17 cellular contexts compared by ENCODE assay signal in the genomic region with DNA sequence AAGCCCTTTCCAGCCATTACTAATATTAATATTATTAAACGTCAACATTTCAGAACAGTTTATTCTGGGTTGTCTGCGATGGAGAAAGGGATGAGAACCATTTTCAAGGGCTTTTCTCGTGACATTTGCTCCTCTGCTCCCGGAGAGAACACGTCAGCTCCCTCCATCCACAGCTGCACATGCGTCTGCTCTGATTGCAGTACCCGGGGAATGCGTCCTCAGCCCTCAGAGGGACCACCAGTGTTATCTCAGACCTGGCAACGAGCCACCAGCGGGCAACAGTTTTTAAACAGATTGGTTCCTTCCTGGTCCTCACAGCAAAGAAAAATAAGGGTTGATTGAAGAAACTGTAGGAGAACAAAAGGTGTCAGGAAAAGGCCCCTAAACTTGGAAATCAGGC.
DNase-seq lines count a peak whose midpoint lies in the region; ATAC-seq and TF ChIP-seq lines count a peak whose summit lies in the region.
"Had no signal": no experiment of that assay in that cellular context is flagged by ENCODE, and none has a peak within 500 bp of the region (broad histone marks: within the 10 kb centered on the region; RNA-seq: fewer than 3 reads in every experiment).

No MANE protein-coding gene starts in this region.

- H3K4me3 ChIP-seq in right cardiac atrium (ENCODE audit: low read length) = no peak overlapping the region

- no peak overlapping the region for H3K4me3 Mint-ChIP-seq in progenitor cell of endocrine pancreas (ENCODE audit: low read depth)
- H3K4me3 Mint-ChIP-seq: CD8-positive, alpha-beta T cell had no signal

- H3K4me1 Mint-ChIP-seq in progenitor cell of endocrine pancreas (ENCODE audit: low read depth) = peaks cover 6% of the 10 kb centered on the region

- no peaks in the 10 kb centered on the region for H3K27me3 ChIP-seq in right cardiac atrium (ENCODE audit: control insufficient read depth, insufficient read depth)

- peak overlapping the region; percentile 31 for H3K27ac Mint-ChIP-seq in progenitor cell of endocrine pancreas
- H3K27ac Mint-ChIP-seq: CD8-positive, alpha-beta T cell had no signal

- peaks cover 3% of the 10 kb centered on the region for H3K4me1 ChIP-seq in right cardiac atrium (ENCODE audit: control insufficient read depth, insufficient read depth, low read length)

- peak; percentile 56 to 91 for ATAC-seq in right cardiac atrium
- no peak for ATAC-seq in HG03025 (IDR thresholded peaks at IDR 0.05; ENCODE audit: low FRiP score, unreplicated experiment)
- ATAC-seq: CD8-positive, alpha-beta T cell had no signal

- H3K9me3 Mint-ChIP-seq in progenitor cell of endocrine pancreas (ENCODE audit: low read depth) = peaks cover 2% of the 10 kb centered on the region

- H3K27ac ChIP-seq in right cardiac atrium (ENCODE audit: low read length) = no peak overlapping the region

- WGBS in right cardiac atrium = 25% methylated on average over 10 of the region's 10 CpGs

- H3K36me3 Mint-ChIP-seq in progenitor cell of endocrine pancreas (ENCODE audit: insufficient read depth) = no peaks in the 10 kb centered on the region
- H3K36me3 Mint-ChIP-seq: CD8-positive, alpha-beta T cell had no signal

- DNase-seq in NCI-H748 (lab: John Stamatoyannopoulos, UW; ENCODE audit: unreplicated experiment) = peak; percentile 2
- no peak for DNase-seq in NCI-H748 treated with DMSO at 0.1 percent for 48 hours (lab: John Stamatoyannopoulos, UW)
- peak; percentile 74 to 80 (median 76) for DNase-seq in right cardiac atrium
- no peak for DNase-seq in progenitor cell of endocrine pancreas (ENCODE audit: low spot score, unreplicated experiment)
- DNase-seq in SKM-1 (lab: John Stamatoyannopoulos, UW; ENCODE audit: unreplicated experiment) = no peak
- DNase-seq in amygdala (lab: John Stamatoyannopoulos, UW) = no peak
- DNase-seq in superior temporal gyrus (ENCODE audit: extremely low spot score) = no peak
- DNase-seq: activated CD4-positive, alpha-beta T cell treated with anti-CD3 and anti-CD28 coated beads for 48 hours; activated naive CD4-positive, alpha-beta T cell treated with anti-CD3 and anti-CD28 coated beads, Interleukin-2, amount 50 U/mL, for 16 hours; activated T-cell treated with anti-CD3 and anti-CD28 coated beads for 4 hours; caudate nucleus; CD8-positive, alpha-beta T cell; EL; GOT3; Kasumi-1; SHP77 had no signal

- TF ChIP-seq CTCF in progenitor cell of endocrine pancreas (IDR thresholded peaks at IDR 0.05; ENCODE audit: unreplicated experiment) = no peak

- intact Hi-C loops in right cardiac atrium (cut with DNase I) = loop anchor here in 1 of 4 donors (10.0 kb wide), 1 partner anchor 195 kb away; no protein-coding TSS in a partner anchor

- H3K9me3 ChIP-seq in right cardiac atrium (ENCODE audit: control insufficient read depth, low read length) = no peaks in the 10 kb centered on the region

- no peaks in the 10 kb centered on the region for H3K27me3 Mint-ChIP-seq in progenitor cell of endocrine pancreas

Comparison
In these comparisons a context has a peak if more than half of its experiments do, and no peak if none do; other contexts are left out.
1. DNase-seq: peak in NCI-H748 (single experiment) and right cardiac atrium (3 of 3); none in NCI-H748 treated with DMSO at 0.1 percent for 48 hours (single experiment), progenitor cell of endocrine pancreas (single experiment), SKM-1 (single experiment), amygdala (0 of 56) and superior temporal gyrus (single experiment).